1 cellular context compared by ENCODE assay signal in genomic region chr9:129402341-129402739, GRCh38.
TF ChIP-seq lines count a peak whose summit lies in the region.

No MANE protein-coding gene starts in this region.

TF ChIP-seq in H1, 55 proteins besides CTCF, POLR2A, EP300 and RAD21 (continued from another document):
- no peak for TF ChIP-seq CREB1 (IDR thresholded peaks at IDR 0.05)
- no peak for TF ChIP-seq BCL11A (IDR thresholded peaks at IDR 0.05; ENCODE audit: low read depth in 2 of 2, low read length in 2 of 2)
- no peak for TF ChIP-seq TAF7 (optimal IDR thresholded peaks at IDR 0.05; ENCODE audit: borderline replicate concordance, low read depth, low read length)
